In the genomic region with DNA sequence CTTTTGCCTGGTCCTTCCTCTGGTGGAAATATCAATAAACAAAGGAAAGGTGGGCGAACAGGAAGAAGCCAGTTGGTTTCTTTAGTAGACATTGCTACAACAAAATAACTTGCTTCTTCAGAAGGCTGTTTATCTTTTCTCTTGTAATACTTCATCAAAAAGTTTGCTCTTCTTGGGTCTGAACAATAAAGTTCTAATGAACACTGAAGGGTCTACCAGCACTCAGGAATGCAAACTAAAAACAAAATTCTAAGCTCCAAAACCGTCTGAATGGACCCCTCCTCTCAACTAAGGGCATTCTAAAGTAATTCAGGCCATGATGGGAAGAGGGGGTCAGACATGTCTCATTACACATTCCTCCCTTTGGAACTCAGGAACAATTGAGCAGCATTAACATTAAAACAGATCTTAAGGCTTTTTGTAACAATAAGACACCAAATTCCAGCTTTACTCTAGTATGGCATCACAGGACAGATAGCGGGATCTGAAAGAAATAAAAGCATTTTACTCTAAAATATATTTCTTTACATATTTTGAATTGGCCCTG, we compare ENCODE assay signal across 11 cellular contexts. TPM values are rescaled to one million over a fixed set of nuclear protein-coding genes. Genes with fewer than 3 reads are reported as not detected.
DNase-seq lines count a peak whose midpoint lies in the region; ATAC-seq and TF ChIP-seq lines count a peak whose summit lies in the region.
"Had no signal": no experiment of that assay in that cellular context is flagged by ENCODE, and none has a peak within 500 bp of the region (broad histone marks: within the 10 kb centered on the region; RNA-seq: fewer than 3 reads in every experiment).

No MANE protein-coding gene starts in this region.

- H3K36me3 Mint-ChIP-seq in CD4-positive, alpha-beta T cell (ENCODE audit: low read depth), result peaks cover 41% of the 10 kb centered on the region
- H3K36me3 Mint-ChIP-seq in natural killer cell, result no peaks in the 10 kb centered on the region

- no peaks in the 10 kb centered on the region for H3K27me3 ChIP-seq in CD4-positive, alpha-beta T cell (ENCODE audit: control insufficient read depth, insufficient read depth, low read length)
- 0 out of 2 replicates have a peak, but pooled peaks cover 4% of the 10 kb centered on the region for H3K27me3 ChIP-seq in HUES48 (ENCODE audit: control insufficient read depth, insufficient read depth, low read length)
- no peaks in the 10 kb centered on the region for H3K27me3 ChIP-seq in adipocyte (replicated peaks; ENCODE audit: control insufficient read depth, insufficient read depth, low read length)
- H3K27me3 ChIP-seq in H7 (ENCODE audit: control insufficient read depth, insufficient read depth, low read length), result no peaks in the 10 kb centered on the region

- POLR2A ChIA-PET in CD4-positive, alpha-beta T cell (lab: Charles Lee), result no interaction called here

- CTCF ChIA-PET in CD4-positive, alpha-beta T cell (lab: Charles Lee), result no interaction called here

- H3K27me3 Mint-ChIP-seq in CD4-positive, alpha-beta T cell, result no peaks in the 10 kb centered on the region
- no peaks in the 10 kb centered on the region for H3K27me3 Mint-ChIP-seq in natural killer cell (ENCODE audit: low read depth in 2 of 2)

- peaks cover 65% of the 10 kb centered on the region for H3K4me1 Mint-ChIP-seq in CD4-positive, alpha-beta T cell (ENCODE audit: low read depth)
- peaks cover 44 to 49% of the 10 kb centered on the region in 2 donors for H3K4me1 Mint-ChIP-seq in natural killer cell

- H3K27ac Mint-ChIP-seq in CD4-positive, alpha-beta T cell, result peak overlapping the region; percentile 95
- peak overlapping the region; percentile 90 to 98 for H3K27ac Mint-ChIP-seq in natural killer cell

- intact Hi-C loops in CD4-positive, alpha-beta T cell (cut with DNase I, micrococcal nuclease), result loop anchor here (10.0 kb wide), 4 partner anchors 139 to 1841 kb away; a partner anchor contains a TSS
- intact Hi-C loops in natural killer cell (cut with micrococcal nuclease), result loop anchor here (10.0 kb wide), 1 partner anchor 279 kb away; a partner anchor contains a TSS

- DNase-seq in CD4-positive, alpha-beta T cell, result no peak
- DNase-seq in adipocyte (ENCODE audit: low read depth) (no peak), natural killer cell (no peak), AG08395 (ENCODE audit: low spot score) (no peak), H7 (no peak)
- DNase-seq: DMS79, NCI-H1105 had no signal

- H3K4me1 ChIP-seq in HUES48 (ENCODE audit: control insufficient read depth, insufficient read depth, low read length) (peaks cover 49% of the 10 kb centered on the region), adipocyte (ENCODE audit: control insufficient read depth, insufficient read depth, low read length) (peaks cover 43% of the 10 kb centered on the region)

- H3K9me3 Mint-ChIP-seq in CD4-positive, alpha-beta T cell, result no peaks in the 10 kb centered on the region
- no peaks in the 10 kb centered on the region for H3K9me3 Mint-ChIP-seq in natural killer cell
- H3K9me3 Mint-ChIP-seq: activated naive CD4-positive, alpha-beta T cell treated with anti-CD3 and anti-CD28 coated beads, Interleukin-2, amount 50 U/mL, for 72 hours had no signal

- no peak for TF ChIP-seq CTCF in CD4-positive, alpha-beta T cell (IDR thresholded peaks at IDR 0.05)
- TF ChIP-seq CTCF in natural killer cell (IDR thresholded peaks at IDR 0.05), result no peak

- H3K36me3 ChIP-seq in HUES48 (ENCODE audit: control insufficient read depth, insufficient read depth, low read length) (peaks cover 34% of the 10 kb centered on the region), adipocyte (ENCODE audit: control insufficient read depth, insufficient read depth, low read length, severe bottlenecking) (peaks cover 25% of the 10 kb centered on the region), H7 (replicated peaks; ENCODE audit: control insufficient read depth, insufficient read depth, low read length) (0 out of 2 replicates have a peak, but pooled peaks cover 1% of the 10 kb centered on the region)

- H3K4me3 ChIP-seq in HUES48 (ENCODE audit: low read depth, low read length) (peak overlapping the region; percentile 80), adipocyte (ENCODE audit: low read length) (peak overlapping the region; percentile 95), H7 (ENCODE audit: insufficient read depth, low read depth, low read length) (no peak overlapping the region; the same call in 1 of the 2 replicates)

- no peaks in the 10 kb centered on the region for H3K9me3 ChIP-seq in CD4-positive, alpha-beta T cell (ENCODE audit: control insufficient read depth, low read length)
- H3K9me3 ChIP-seq in HUES48 (ENCODE audit: control insufficient read depth, insufficient read depth, low read length) (no peaks in the 10 kb centered on the region), adipocyte (ENCODE audit: control insufficient read depth, low read length) (no peaks in the 10 kb centered on the region)

- ATAC-seq in CD4-positive, alpha-beta T cell (ENCODE audit: poor library complexity), result no peak
- ATAC-seq in natural killer cell (no peak), HG03039 (IDR thresholded peaks at IDR 0.05; ENCODE audit: unreplicated experiment) (no peak), GM18873 (IDR thresholded peaks at IDR 0.05; ENCODE audit: low FRiP score, unreplicated experiment) (no peak)
- ATAC-seq: activated naive CD4-positive, alpha-beta T cell treated with anti-CD3 and anti-CD28 coated beads, Interleukin-2, amount 50 U/mL, for 72 hours had no signal

- no peak overlapping the region for H3K27ac ChIP-seq in CD4-positive, alpha-beta T cell (ENCODE audit: low read depth, low read length)
- peak overlapping the region; percentile 95 for H3K27ac ChIP-seq in HUES48 (ENCODE audit: low read depth, low read length)

- H3K9ac ChIP-seq in HUES48 (ENCODE audit: low read depth, low read length) (peak overlapping the region; percentile 33; the same call in 1 of the 2 replicates), adipocyte (ENCODE audit: low read length) (peak overlapping the region; percentile 98)

- peak overlapping the region; percentile 57 for H3K4me3 Mint-ChIP-seq in CD4-positive, alpha-beta T cell
- peak overlapping the region; percentile 40 for H3K4me3 Mint-ChIP-seq in natural killer cell

RNA-seq across cellular contexts. Expression of a gene that starts 2.3 kb away (rescaled TPM):
- total RNA-seq in CD4-positive, alpha-beta T cell, result 10 to 100 TPM; 72.0 to 72.9 TPM
- total RNA-seq in natural killer cell, result 10 to 100 TPM; 65.0 to 72.3 (median 70.7) TPM
- 172 and 220 TPM in 2 replicates for total RNA-seq in H7 (2014; rRNA removed; shearing (Covaris generic))
